ENCODE assay signal across 9 cellular contexts in genomic region chr1:246219508-246220030, GRCh38.
A peak's percentile ranks its signal among the peaks of the same experiment; 100 is the strongest.
DNase-seq lines count a peak whose midpoint lies in the region; ATAC-seq and TF ChIP-seq lines count a peak whose summit lies in the region.
"Had no signal": no experiment of that assay in that cellular context is flagged by ENCODE, and none has a peak within 500 bp of the region (broad histone marks: within the 10 kb centered on the region; RNA-seq: fewer than 3 reads in every experiment).

No MANE protein-coding gene starts in this region.

- H3K9me3 ChIP-seq in suprapubic skin = no peaks in the 10 kb centered on the region

- no peaks in the 10 kb centered on the region for H3K9me3 Mint-ChIP-seq in activated naive CD8-positive, alpha-beta T cell treated with anti-CD3 and anti-CD28 coated beads, Interleukin-2, amount 50 U/mL, for 24 hours
- peaks cover 1% of the 10 kb centered on the region for H3K9me3 Mint-ChIP-seq in activated naive CD8-positive, alpha-beta T cell treated with anti-CD3 and anti-CD28 coated beads for 36 hours
- no peaks in the 10 kb centered on the region for H3K9me3 Mint-ChIP-seq in WTC11
- peaks cover 0 to 1% of the 10 kb centered on the region in 2 donors for H3K9me3 Mint-ChIP-seq in stimulated activated naive B cell treated with anti-CD40 and anti-IgM and Interleukin-4, amounts not matched to agents 10 μg/mL and 1 μg/mL and 100 μg/mL, for 72 hours

- H3K27me3 Mint-ChIP-seq in activated naive CD8-positive, alpha-beta T cell treated with anti-CD3 and anti-CD28 coated beads, Interleukin-2, amount 50 U/mL, for 24 hours = no peaks in the 10 kb centered on the region
- no peaks in the 10 kb centered on the region for H3K27me3 Mint-ChIP-seq in activated naive CD8-positive, alpha-beta T cell treated with anti-CD3 and anti-CD28 coated beads for 36 hours
- H3K27me3 Mint-ChIP-seq in WTC11 (ENCODE audit: low read depth) = no peaks in the 10 kb centered on the region
- no peaks in the 10 kb centered on the region for H3K27me3 Mint-ChIP-seq in stimulated activated naive B cell treated with anti-CD40 and anti-IgM and Interleukin-4, amounts not matched to agents 10 μg/mL and 1 μg/mL and 100 μg/mL, for 72 hours

- no peak overlapping the region for H3K4me3 ChIP-seq in suprapubic skin
- H3K4me3 ChIP-seq: lung had no signal

- POLR2A ChIA-PET in WTC11 (lab: Charles Lee) = no interaction called here

- 84% methylated on average over 9 of the region's 11 CpGs for WGBS in suprapubic skin

- H3K27ac Mint-ChIP-seq in activated naive CD8-positive, alpha-beta T cell treated with anti-CD3 and anti-CD28 coated beads, Interleukin-2, amount 50 U/mL, for 24 hours = no peak overlapping the region
- H3K27ac Mint-ChIP-seq in activated naive CD8-positive, alpha-beta T cell treated with anti-CD3 and anti-CD28 coated beads for 36 hours = no peak overlapping the region
- H3K27ac Mint-ChIP-seq in WTC11 = peak overlapping the region; percentile 26; the same call in 1 of the 2 replicates
- H3K27ac Mint-ChIP-seq in stimulated activated naive B cell treated with anti-CD40 and anti-IgM and Interleukin-4, amounts not matched to agents 10 μg/mL and 1 μg/mL and 100 μg/mL, for 72 hours = no peak overlapping the region

- ATAC-seq in activated naive CD8-positive, alpha-beta T cell treated with anti-CD3 and anti-CD28 coated beads, Interleukin-2, amount 50 U/mL, for 24 hours = peak; percentile 40
- ATAC-seq in WTC11 = peak; percentile 83
- ATAC-seq in stimulated activated naive B cell treated with anti-CD40 and anti-IgM and Interleukin-4, amounts not matched to agents 10 μg/mL and 1 μg/mL and 100 μg/mL, for 72 hours (replicated peaks) = peak in 1 of 2 donors; percentile 88

- H3K4me1 ChIP-seq in suprapubic skin = no peaks in the 10 kb centered on the region

- no peaks in the 10 kb centered on the region for H3K27me3 ChIP-seq in suprapubic skin

- H3K36me3 ChIP-seq in suprapubic skin = no peaks in the 10 kb centered on the region

- no peak for TF ChIP-seq EP300 in suprapubic skin (IDR thresholded peaks at IDR 0.05)

- TF ChIP-seq CTCF in WTC11 (IDR thresholded peaks at IDR 0.05) = no peak
- no peak for TF ChIP-seq CTCF in suprapubic skin (IDR thresholded peaks at IDR 0.05)

- H3K36me3 Mint-ChIP-seq in activated naive CD8-positive, alpha-beta T cell treated with anti-CD3 and anti-CD28 coated beads, Interleukin-2, amount 50 U/mL, for 24 hours (ENCODE audit: low read depth) = peaks cover 7% of the 10 kb centered on the region
- H3K36me3 Mint-ChIP-seq in activated naive CD8-positive, alpha-beta T cell treated with anti-CD3 and anti-CD28 coated beads for 36 hours = peaks cover 23% of the 10 kb centered on the region
- no peaks in the 10 kb centered on the region for H3K36me3 Mint-ChIP-seq in WTC11
- peaks cover 5 to 19% of the 10 kb centered on the region in 2 donors for H3K36me3 Mint-ChIP-seq in stimulated activated naive B cell treated with anti-CD40 and anti-IgM and Interleukin-4, amounts not matched to agents 10 μg/mL and 1 μg/mL and 100 μg/mL, for 72 hours

- H3K4me3 Mint-ChIP-seq in activated naive CD8-positive, alpha-beta T cell treated with anti-CD3 and anti-CD28 coated beads, Interleukin-2, amount 50 U/mL, for 24 hours = no peak overlapping the region
- H3K4me3 Mint-ChIP-seq in activated naive CD8-positive, alpha-beta T cell treated with anti-CD3 and anti-CD28 coated beads for 36 hours = no peak overlapping the region
- H3K4me3 Mint-ChIP-seq in WTC11 = no peak overlapping the region
- no peak overlapping the region for H3K4me3 Mint-ChIP-seq in stimulated activated naive B cell treated with anti-CD40 and anti-IgM and Interleukin-4, amounts not matched to agents 10 μg/mL and 1 μg/mL and 100 μg/mL, for 72 hours

- peaks cover 3% of the 10 kb centered on the region for H3K4me1 Mint-ChIP-seq in activated naive CD8-positive, alpha-beta T cell treated with anti-CD3 and anti-CD28 coated beads, Interleukin-2, amount 50 U/mL, for 24 hours
- no peaks in the 10 kb centered on the region for H3K4me1 Mint-ChIP-seq in activated naive CD8-positive, alpha-beta T cell treated with anti-CD3 and anti-CD28 coated beads for 36 hours
- H3K4me1 Mint-ChIP-seq in WTC11 = peaks cover 9% of the 10 kb centered on the region
- peaks cover 6 to 9% of the 10 kb centered on the region in 2 donors for H3K4me1 Mint-ChIP-seq in stimulated activated naive B cell treated with anti-CD40 and anti-IgM and Interleukin-4, amounts not matched to agents 10 μg/mL and 1 μg/mL and 100 μg/mL, for 72 hours

- H3K27ac ChIP-seq in suprapubic skin = no peak overlapping the region

- CTCF ChIA-PET in WTC11 (lab: Charles Lee) = interaction anchor here (0.6 to 0.7 kb wide), 2 partner anchors 42 to 238 kb away, joined by 3 read pairs; no protein-coding TSS in a partner anchor

- TF ChIP-seq POLR2A in suprapubic skin (IDR thresholded peaks at IDR 0.05) = no peak

- DNase-seq in activated naive CD8-positive, alpha-beta T cell treated with anti-CD3 and anti-CD28 coated beads, Interleukin-2, amount 50 U/mL, for 24 hours = no peak
- no peak for DNase-seq in activated naive CD8-positive, alpha-beta T cell treated with anti-CD3 and anti-CD28 coated beads for 36 hours
- DNase-seq in NCI-H1105 treated with DMSO at 0.1 percent for 48 hours (lab: John Stamatoyannopoulos, UW) (peak; percentile 87), WTC11 (ENCODE audit: low spot score) (no peak), kidney glomerular epithelial cell (lab: John Stamatoyannopoulos, UW) (no peak), GM19240 (ENCODE audit: insufficient read length, low spot score) (no peak), suprapubic skin (ENCODE audit: low spot score in 2 of 2) (no peak)
- DNase-seq in stimulated activated naive B cell treated with anti-CD40 and anti-IgM and Interleukin-4, amounts not matched to agents 10 μg/mL and 1 μg/mL and 100 μg/mL, for 72 hours = peak; percentile 50

TF ChIP-seq in WTC11, 78 proteins besides CTCF, POLR2A, EP300 and RAD21 (continues in another document):
- TF ChIP-seq TP53 (CRISPR knock-in tag; IDR thresholded peaks at IDR 0.05) (no peak), SMAD4 (CRISPR knock-in tag; IDR thresholded peaks at IDR 0.05) (no peak), E2F1 (CRISPR knock-in tag; IDR thresholded peaks at IDR 0.05) (no peak), NR1H2 (CRISPR knock-in tag; IDR thresholded peaks at IDR 0.05) (no peak), FOXP1 (CRISPR knock-in tag; IDR thresholded peaks at IDR 0.05; ENCODE audit: borderline replicate concordance) (no peak), AFF4 (CRISPR knock-in tag; IDR thresholded peaks at IDR 0.05; ENCODE audit: borderline replicate concordance) (no peak), ZNF281 (CRISPR knock-in tag; IDR thresholded peaks at IDR 0.05) (no peak), SP1 (CRISPR knock-in tag; conservative IDR thresholded peaks at IDR 0.05) (no peak)

Comparison
In these comparisons a context has a peak if more than half of its experiments do, and no peak if none do; other contexts are left out.
1. DNase-seq: peak in NCI-H1105 treated with DMSO at 0.1 percent for 48 hours (single experiment) and stimulated activated naive B cell treated with anti-CD40 and anti-IgM and Interleukin-4, amounts not matched to agents 10 μg/mL and 1 μg/mL and 100 μg/mL, for 72 hours (single experiment); none in activated naive CD8-positive, alpha-beta T cell treated with anti-CD3 and anti-CD28 coated beads, Interleukin-2, amount 50 U/mL, for 24 hours (single experiment), activated naive CD8-positive, alpha-beta T cell treated with anti-CD3 and anti-CD28 coated beads for 36 hours (single experiment), WTC11 (single experiment), kidney glomerular epithelial cell (single experiment), GM19240 (single experiment) and suprapubic skin (0 of 2).